Comparison of ENCODE assay signal across 9 cellular contexts in genomic region chr3:46558184-46559029, GRCh38. TPM values are rescaled to one million over a fixed set of nuclear protein-coding genes. Genes with fewer than 3 reads are reported as not detected.
DNase-seq lines count a peak whose midpoint lies in the region; ATAC-seq and TF ChIP-seq lines count a peak whose summit lies in the region.
"Had no signal": no experiment of that assay in that cellular context is flagged by ENCODE, and none has a peak within 500 bp of the region (broad histone marks: within the 10 kb centered on the region; RNA-seq: fewer than 3 reads in every experiment).

No MANE protein-coding gene starts in this region.

- POLR2A ChIA-PET in CD8-positive, alpha-beta T cell (lab: Charles Lee) = interaction anchor here (1.9 to 2.1 kb wide), 2 partner anchors 20 to 70 kb away, joined by 11 to 27 read pairs; no protein-coding TSS in a partner anchor

- no peaks in the 10 kb centered on the region for H3K27me3 ChIP-seq in CD8-positive, alpha-beta T cell (ENCODE audit: insufficient read depth, low read length)
- H3K27me3 ChIP-seq in psoas muscle (ENCODE audit: insufficient read depth in 3 of 3, low read length in 2 of 3) (no peaks in the 10 kb centered on the region), uterus (no peaks in the 10 kb centered on the region)

- peak overlapping the region; percentile 80 for H3K27ac Mint-ChIP-seq in CD8-positive, alpha-beta T cell

- no peaks in the 10 kb centered on the region for H3K36me3 ChIP-seq in CD8-positive, alpha-beta T cell (ENCODE audit: insufficient read depth, low read length)
- H3K36me3 ChIP-seq in psoas muscle (ENCODE audit: insufficient read depth in 1 of 2, low read depth in 1 of 2) (peaks cover 0 to 9% of the 10 kb centered on the region in 2 donors), uterus (no peaks in the 10 kb centered on the region)

- TF ChIP-seq CTCF in CD8-positive, alpha-beta T cell (IDR thresholded peaks at IDR 0.05) = peak; percentile 97
- peak; percentile 66 for TF ChIP-seq CTCF in psoas muscle (IDR thresholded peaks at IDR 0.05)
- TF ChIP-seq CTCF in uterus (IDR thresholded peaks at IDR 0.05) = peak; percentile 45 to 78 (median 64)

- H3K9me3 ChIP-seq in CD8-positive, alpha-beta T cell (ENCODE audit: low read length) = no peaks in the 10 kb centered on the region
- H3K9me3 ChIP-seq in psoas muscle (no peaks in the 10 kb centered on the region), uterus (no peaks in the 10 kb centered on the region)

- H3K4me3 Mint-ChIP-seq in CD8-positive, alpha-beta T cell = peak overlapping the region; percentile 80

- H3K4me3 ChIP-seq in CD8-positive, alpha-beta T cell (ENCODE audit: low read depth, low read length) = peak overlapping the region; percentile 13
- H3K4me3 ChIP-seq in psoas muscle (peak overlapping the region; percentile 58), uterus (peak overlapping the region; percentile 27 to 38)

- TF ChIP-seq POLR2A in Raji (IDR thresholded peaks at IDR 0.05; ENCODE audit: insufficient read depth, low read depth, low read length) = peak; percentile 48
- TF ChIP-seq POLR2A in uterus (IDR thresholded peaks at IDR 0.05) = no peak

- 14 to 26% (median 17%) methylated on average over 22 of the region's 22 CpGs for WGBS in psoas muscle, 3 donors

- CTCF ChIA-PET in CD8-positive, alpha-beta T cell (lab: Charles Lee) = interaction anchor here (0.7 to 7.5 kb wide), 25 partner anchors 10 to 282 kb away, joined by 3 to 301 read pairs (median 5); partner anchors contain the start of gene RTP3

- no peaks in the 10 kb centered on the region for H3K27me3 Mint-ChIP-seq in CD8-positive, alpha-beta T cell (ENCODE audit: low read depth)

- H3K4me1 ChIP-seq in CD8-positive, alpha-beta T cell (ENCODE audit: insufficient read depth, low read length) = peaks cover 5% of the 10 kb centered on the region
- H3K4me1 ChIP-seq in psoas muscle (peaks cover 50% of the 10 kb centered on the region), uterus (no peaks in the 10 kb centered on the region)

- DNase-seq in CD8-positive, alpha-beta T cell = peak; percentile 37 to 88 (median 73)
- DNase-seq in HPDE6-E6E7 (ENCODE audit: extremely low spot score) = peak; percentile 55
- DNase-seq in activated gamma-delta T cell treated with anti-CD3 and anti-CD28 coated beads, Interleukin-2, amount 50 U/mL, for 16 hours (ENCODE audit: low read depth) = peak; percentile 52
- DNase-seq in Right ventricle myocardium superior = peak; percentile 88
- DNase-seq in psoas muscle = peak; percentile 88 to 91
- peak; percentile 88 to 89 for DNase-seq in uterus

- no peaks in the 10 kb centered on the region for H3K36me3 Mint-ChIP-seq in CD8-positive, alpha-beta T cell

- no peak overlapping the region for H3K27ac ChIP-seq in CD8-positive, alpha-beta T cell (ENCODE audit: low read depth, low read length)
- H3K27ac ChIP-seq in psoas muscle = peak overlapping the region; percentile 94
- peak overlapping the region; percentile 66 to 73 for H3K27ac ChIP-seq in uterus

- intact Hi-C loops in CD8-positive, alpha-beta T cell (cut with DNase I, micrococcal nuclease) = loop anchor here (1.0 to 5.0 kb wide), 10 partner anchors 19 to 282 kb away; partner anchors contain the start of gene RTP3 (in 1 of the 2)
- intact Hi-C loops in Right ventricle myocardium superior (cut with DNase I) = no loop called here
- intact Hi-C loops in psoas muscle (cut with DNase I) = loop anchor here (1.0 to 5.0 kb wide), 2 partner anchors 70 to 71 kb away; no protein-coding TSS in a partner anchor
- intact Hi-C loops in uterus (cut with DNase I; ENCODE audit: low total_unique reads) = no loop called here

- peaks cover 17% of the 10 kb centered on the region for H3K4me1 Mint-ChIP-seq in CD8-positive, alpha-beta T cell (ENCODE audit: low read depth)

- H3K9me3 Mint-ChIP-seq in CD8-positive, alpha-beta T cell = no peaks in the 10 kb centered on the region

- peak; percentile 97 for ATAC-seq in CD8-positive, alpha-beta T cell
- ATAC-seq in GM19467 (IDR thresholded peaks at IDR 0.05; ENCODE audit: unreplicated experiment) (peak; percentile 95), Right ventricle myocardium superior (ENCODE audit: poor library complexity) (peak; percentile 80), psoas muscle (peak; percentile 88 to 94 (median 91))

RNA-seq across cellular contexts. Expression of gene LRRC2, which starts 7.7 kb away (rescaled TPM):
- under 1 TPM; 0.33 to 0.75 TPM for total RNA-seq in CD8-positive, alpha-beta T cell
- total RNA-seq in Right ventricle myocardium superior = 122 TPM
- total RNA-seq in psoas muscle = 100 to 1,000 TPM in 1 of 4 donors, 10 to 100 TPM in 3; 65.1 to 160 (median 95.6) TPM
- 10 to 100 TPM in 2 of 3 donors, 1 to 10 TPM in 1; 8.3 to 60.3 (median 57.9) TPM for polyA plus RNA-seq in psoas muscle
- total RNA-seq in uterus = 10 to 100 TPM in 1 of 4 donors, 1 to 10 TPM in 3; 1.0 to 10.7 (median 5.9) TPM

RNA-seq across cellular contexts. Expression of gene FAM240A, which starts 53.9 kb away (rescaled TPM):
- total RNA-seq in CD8-positive, alpha-beta T cell = not detected
- total RNA-seq in Right ventricle myocardium superior (not detected), psoas muscle (under 1 TPM in 1 of 4 donors, not detected in 3; 0.96 TPM), uterus (not detected)
- polyA plus RNA-seq in psoas muscle = under 1 TPM; 0.01 to 0.14 (median 0.04) TPM
- total RNA-seq: frontal cortex had no signal

Comparison
In these comparisons a context has a peak if more than half of its experiments do, and no peak if none do; other contexts are left out.
1. RNA of gene LRRC2, which starts 7.7 kb away (total RNA-seq): 122 TPM in Right ventricle myocardium superior (single experiment) and 65.1 to 160 TPM in psoas muscle; 1.0 to 10.7 TPM in uterus and 0.33 to 0.75 TPM in CD8-positive, alpha-beta T cell; every median in the first group is over 4 times any median in the second.
2. intact Hi-C loops: an anchor here in CD8-positive, alpha-beta T cell (1.0 to 5.0 kb wide) and psoas muscle (1.0 to 5.0 kb wide); none called in Right ventricle myocardium superior and uterus.
3. Peak in every context shown above with its lines, with median percentiles within 50 percentile points of each other: ATAC-seq, DNase-seq, H3K4me3 ChIP-seq and CTCF ChIP-seq.